In the genomic region with DNA sequence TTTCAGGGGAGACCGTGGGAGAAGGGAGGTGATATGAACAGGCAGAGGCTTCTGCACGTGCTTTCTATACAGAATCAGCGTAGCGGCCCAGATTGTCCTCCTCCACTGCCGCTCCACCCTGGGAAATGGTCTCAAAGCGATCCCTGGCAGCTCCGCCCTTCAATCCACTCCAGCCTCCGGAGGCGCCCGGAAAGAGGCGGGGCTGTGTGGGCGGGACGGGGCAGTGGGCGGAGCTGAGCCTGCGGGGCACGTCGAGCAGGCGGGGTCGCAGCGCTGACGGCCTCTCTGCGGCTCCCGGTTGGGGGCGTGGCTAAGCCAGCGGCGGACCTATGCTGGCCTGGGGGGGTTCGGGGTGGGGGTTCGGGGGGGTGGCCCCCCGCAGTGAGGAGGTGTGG, we compare ENCODE assay signal across 8 cellular contexts. TPM values are rescaled to one million over a fixed set of nuclear protein-coding genes. Genes with fewer than 3 reads are reported as not detected.
A peak's percentile ranks its signal among the peaks of the same experiment; 100 is the strongest.
DNase-seq lines count a peak whose midpoint lies in the region; ATAC-seq, FAIRE-seq and TF ChIP-seq lines count a peak whose summit lies in the region.

No MANE protein-coding gene starts in this region.

- no peak overlapping the region for H3K27ac Mint-ChIP-seq in IgD-negative memory B cell

- H4K8ac ChIP-seq in neuronal stem cell (ENCODE audit: low read depth, low read length) = no peak overlapping the region

- DNase-seq in D721Med (ENCODE audit: insufficient read length, low spot score) (peak; percentile 33), RPMI7951 (ENCODE audit: low read depth) (peak; percentile 51), fibroblast of villous mesenchyme (ENCODE audit: low read depth) (peak; percentile 53), neuronal stem cell (ENCODE audit: low spot score) (peak; percentile 66), stomach (peak; percentile 82)
- DNase-seq in activated T-helper 9 cell treated with anti-CD3 and anti-CD28 coated beads, Interleukin-2, amount 50 U/mL, for 16 hours (ENCODE audit: low read depth) = peak; percentile 80

- no peaks in the 10 kb centered on the region for H3K79me1 ChIP-seq in neuronal stem cell (ENCODE audit: low read depth, low read length)

- TF ChIP-seq CTCF in D721Med (IDR thresholded peaks at IDR 0.05; ENCODE audit: insufficient read depth, missing control alignments) (no peak), fibroblast of villous mesenchyme (IDR thresholded peaks at IDR 0.05; ENCODE audit: insufficient read depth, low read depth, low read length) (no peak), stomach (IDR thresholded peaks at IDR 0.05) (no peak)

- TF ChIP-seq EP300 in stomach (IDR thresholded peaks at IDR 0.05) = no peak

- no peak overlapping the region for H3K4ac ChIP-seq in neuronal stem cell (ENCODE audit: low read length)

- TF ChIP-seq POLR2A in stomach (IDR thresholded peaks at IDR 0.05) = no peak

- H3K4me3 ChIP-seq in fibroblast of villous mesenchyme (ENCODE audit: low read depth, low read length) (peak overlapping the region; percentile 41), neuronal stem cell (ENCODE audit: low read length in 2 of 2) (peak overlapping the region in 1 of 2 donors; percentile 40), stomach (peak overlapping the region; percentile 52 to 60 (median 54))

- no peaks in the 10 kb centered on the region for H3K36me3 Mint-ChIP-seq in IgD-negative memory B cell

- H2AFZ ChIP-seq in neuronal stem cell (ENCODE audit: low read length) = peak overlapping the region; percentile 89

- H2BK120ac ChIP-seq in neuronal stem cell (ENCODE audit: low read depth, low read length) = no peak overlapping the region

- peak overlapping the region; percentile 23 for H3K4me2 ChIP-seq in neuronal stem cell (ENCODE audit: insufficient read depth, low read length, poor library complexity, severe bottlenecking)

- H3K4me1 ChIP-seq in neuronal stem cell (ENCODE audit: control insufficient read depth in 2 of 2, insufficient read depth in 1 of 2, low read depth in 1 of 2, low read length in 2 of 2) (no peaks in the 10 kb centered on the region), stomach (peaks cover 0 to 10% (median 4%) of the 10 kb centered on the region in 4 donors)

- no peak overlapping the region for H2BK15ac ChIP-seq in neuronal stem cell (ENCODE audit: low read length)

- H3K14ac ChIP-seq in neuronal stem cell (ENCODE audit: low read length) = no peak overlapping the region

- no CpG with 5 or more reads among the region's 29 CpGs for WGBS in neuronal stem cell (ENCODE audit: extremely low coverage in 2 of 2, insufficient read length in 2 of 2, insufficient replicate concordance in 1 of 2), 2 donors
- 0 to 39% (median 2%) methylated on average over 2 to 29 of the region's 29 CpGs for WGBS in stomach, 5 donors

- no peak overlapping the region for H2AK5ac ChIP-seq in neuronal stem cell (ENCODE audit: low read depth, low read length)

- peak overlapping the region; percentile 35 for H3K18ac ChIP-seq in neuronal stem cell (ENCODE audit: low read length)

- H2BK5ac ChIP-seq in neuronal stem cell (ENCODE audit: low read length) = no peak overlapping the region

- intact Hi-C loops in stomach (cut with DNase I; ENCODE audit: low total_unique reads) = no loop called here

- H3K27me3 Mint-ChIP-seq in IgD-negative memory B cell = peaks cover 5% of the 10 kb centered on the region

- H3K4me3 Mint-ChIP-seq in IgD-negative memory B cell = peak overlapping the region; percentile 36 to 89 (median 59)

- H3K9me3 ChIP-seq in neuronal stem cell (replicated peaks in 1 of 2; ENCODE audit: control insufficient read depth in 2 of 2, insufficient read depth in 1 of 2, low read depth in 1 of 2, low read length in 2 of 2) (no peaks in the 10 kb centered on the region), stomach (peaks cover 0 to 2% (median 0%) of the 10 kb centered on the region in 4 donors)

- H4K91ac ChIP-seq in neuronal stem cell (ENCODE audit: low read depth, low read length, poor library complexity) = no peak overlapping the region

- peak; percentile 95 for ATAC-seq in GM21619 (IDR thresholded peaks at IDR 0.05; ENCODE audit: unreplicated experiment)

- H2BK12ac ChIP-seq in neuronal stem cell (ENCODE audit: low read length) = no peak overlapping the region

- no peak overlapping the region for H3K9ac ChIP-seq in neuronal stem cell (ENCODE audit: low read depth, low read length, poor library complexity)

- peaks cover 0 to 5% (median 2%) of the 10 kb centered on the region in 3 donors for H3K4me1 Mint-ChIP-seq in IgD-negative memory B cell

- H3K27me3 ChIP-seq in neuronal stem cell (ENCODE audit: control insufficient read depth in 3 of 3, insufficient read depth in 3 of 3, low read depth in 1 of 3, low read length in 3 of 3) (peaks cover 0 to 10% (median 0%) of the 10 kb centered on the region in 3 experiments), stomach (peaks cover 0 to 2% (median 0%) of the 10 kb centered on the region in 3 donors)

- H3K36me3 ChIP-seq in neuronal stem cell (replicated peaks in 1 of 2; ENCODE audit: control insufficient read depth in 2 of 2, insufficient read depth in 2 of 2, low read length in 2 of 2) (no peaks in the 10 kb centered on the region), stomach (no peaks in the 10 kb centered on the region)

- H3K9me3 Mint-ChIP-seq in IgD-negative memory B cell = peaks cover 0 to 3% (median 1%) of the 10 kb centered on the region in 3 donors

- H3K27ac ChIP-seq in neuronal stem cell (replicated peaks; ENCODE audit: low read length) (no peak overlapping the region), stomach (peak overlapping the region in 2 of 5 donors; percentile 46 to 54)

- no peak overlapping the region for H3K23ac ChIP-seq in neuronal stem cell (ENCODE audit: low read depth, low read length, poor library complexity)

- no peak for FAIRE-seq in D721Med (lab: Jason Lieb, UNC)

RNA-seq across cellular contexts. Expression of a gene that starts 0.2 kb away (rescaled TPM):
- polyA plus RNA-seq in IgD-negative memory B cell = 0.05 TPM
- not detected in 2 replicates for total RNA-seq in RPMI7951 (2014; rRNA removed; shearing (Covaris generic))
- under 0.01 TPM in 1 of 2 replicates, not detected in the other for total RNA-seq in fibroblast of villous mesenchyme
- 6.2 TPM for polyA plus RNA-seq in neuronal stem cell (2013, experiment 1 of 2)
- polyA plus RNA-seq in neuronal stem cell (2013, experiment 2 of 2) = 6.0 TPM
- total RNA-seq in stomach = 1 to 10 TPM in 2 of 5 donors, not detected in 3; 1.7 to 2.5 TPM
- polyA plus RNA-seq in stomach = 1 to 10 TPM in 2 of 3 donors, under 1 TPM in 1; 1.00 to 2.4 (median 1.1) TPM
